Comparison of ENCODE assay signal across 19 cellular contexts in genomic region chr17:73317554-73318426, GRCh38. TPM values are rescaled to one million over a fixed set of nuclear protein-coding genes. Genes with fewer than 3 reads are reported as not detected.
DNase-seq lines count a peak whose midpoint lies in the region; ATAC-seq and TF ChIP-seq lines count a peak whose summit lies in the region.
"Had no signal": no experiment of that assay in that cellular context is flagged by ENCODE, and none has a peak within 500 bp of the region (broad histone marks: within the 10 kb centered on the region; RNA-seq: fewer than 3 reads in every experiment).

No MANE protein-coding gene starts in this region.

- CTCF ChIA-PET in PC-3 (lab: Charles Lee) = interaction anchor here (1.2 to 1.6 kb wide), 2 partner anchors 52 to 62 kb away, joined by 6 read pairs; no protein-coding TSS in a partner anchor

- no peak overlapping the region for H3K4me2 ChIP-seq in PC-3 (ENCODE audit: low read length)
- H3K4me2 ChIP-seq: GM23338 had no signal

- no peak for TF ChIP-seq EP300 in stomach (IDR thresholded peaks at IDR 0.05)

- ATAC-seq in Right ventricle myocardium superior (ENCODE audit: poor library complexity) = peak; percentile 74
- ATAC-seq in PC-3 = peak; percentile 70
- peak; percentile 16 for ATAC-seq in left lung
- ATAC-seq: activated CD8-positive, alpha-beta T cell treated with anti-CD3 and anti-CD28 coated beads for 36 hours; GM23338 had no signal

- DNase-seq in Right ventricle myocardium superior (no peak), right atrium auricular region (ENCODE audit: low spot score) (no peak), PC-3 (peak; percentile 31), left lung (no peak), epidermal melanocyte (ENCODE audit: insufficient read length, low spot score) (no peak), RKO (ENCODE audit: low spot score) (no peak), WERI-Rb-1 (no peak), stomach (no peak)
- DNase-seq: activated CD8-positive, alpha-beta T cell treated with anti-CD3 and anti-CD28 coated beads for 36 hours; activated gamma-delta T cell; brain microvascular endothelial cell; COR-L47; NCI-H1105; RPMI8226 had no signal

- POLR2A ChIA-PET in PC-3 (lab: Charles Lee; ENCODE audit: unreplicated experiment) = no interaction called here

- H2AFZ ChIP-seq in PC-3 (ENCODE audit: low read length) = no peak overlapping the region
- H2AFZ ChIP-seq: GM23338 had no signal

- TF ChIP-seq CTCF in right atrium auricular region (IDR thresholded peaks at IDR 0.05) (no peak), PC-3 (conservative IDR thresholded peaks at IDR 0.05; ENCODE audit: low read depth, low read length) (no peak), left lung (IDR thresholded peaks at IDR 0.05) (no peak), WERI-Rb-1 (IDR thresholded peaks at IDR 0.05; ENCODE audit: low read depth, low read length) (no peak), stomach (IDR thresholded peaks at IDR 0.05) (no peak)

- intact Hi-C loops in Right ventricle myocardium superior (cut with DNase I) = no loop called here
- intact Hi-C loops in PC-3 (cut with micrococcal nuclease) = loop anchor here (10.0 kb wide), 1 partner anchor 733 kb away; no protein-coding TSS in a partner anchor
- intact Hi-C loops in left lung (cut with DNase I) = no loop called here
- intact Hi-C loops in stomach (cut with DNase I; ENCODE audit: low total_unique reads) = no loop called here

- no peaks in the 10 kb centered on the region for H3F3A ChIP-seq in PC-3 (ENCODE audit: low read length, unreplicated experiment)

- H3K9ac ChIP-seq in PC-3 (ENCODE audit: low read length) = no peak overlapping the region

- no peak overlapping the region for H3K4me3 ChIP-seq in right atrium auricular region
- H3K4me3 ChIP-seq in PC-3 (ENCODE audit: low read length) = no peak overlapping the region
- no peak overlapping the region for H3K4me3 ChIP-seq in left lung
- no peak overlapping the region for H3K4me3 ChIP-seq in WERI-Rb-1 (ENCODE audit: low read depth, low read length)
- H3K4me3 ChIP-seq in stomach = no peak overlapping the region
- H3K4me3 ChIP-seq: GM23338 had no signal

- H3K27me3 ChIP-seq in right atrium auricular region (no peaks in the 10 kb centered on the region), PC-3 (ENCODE audit: low read length) (no peaks in the 10 kb centered on the region), left lung (no peaks in the 10 kb centered on the region), WERI-Rb-1 (ENCODE audit: insufficient read depth, low read depth, severe bottlenecking) (no peaks in the 10 kb centered on the region), stomach (no peaks in the 10 kb centered on the region)
- H3K27me3 ChIP-seq: brain microvascular endothelial cell, neutrophil had no signal

- BruUV-seq in PC-3 (replicated peaks; lab: Mats Ljungman, UMichigan) = no TSS peak

- peaks cover 0 to 15% of the 10 kb centered on the region in 2 donors for H3K4me1 ChIP-seq in right atrium auricular region
- peaks cover 6% of the 10 kb centered on the region for H3K4me1 ChIP-seq in PC-3 (ENCODE audit: insufficient read depth, low read length)
- H3K4me1 ChIP-seq in left lung = no peaks in the 10 kb centered on the region
- H3K4me1 ChIP-seq in stomach = peaks cover 0 to 16% (median 9%) of the 10 kb centered on the region in 4 donors

- H3K36me3 ChIP-seq in right atrium auricular region = no peaks in the 10 kb centered on the region
- H3K36me3 ChIP-seq in PC-3 (ENCODE audit: low read depth, low read length) = no peaks in the 10 kb centered on the region
- H3K36me3 ChIP-seq in left lung = no peaks in the 10 kb centered on the region
- no peaks in the 10 kb centered on the region for H3K36me3 ChIP-seq in WERI-Rb-1
- H3K36me3 ChIP-seq in stomach = no peaks in the 10 kb centered on the region
- H3K36me3 ChIP-seq: brain microvascular endothelial cell, neutrophil had no signal

- H3K9me3 ChIP-seq in right atrium auricular region = no peaks in the 10 kb centered on the region
- no peaks in the 10 kb centered on the region for H3K9me3 ChIP-seq in PC-3 (ENCODE audit: low read length)
- no peaks in the 10 kb centered on the region for H3K9me3 ChIP-seq in left lung
- H3K9me3 ChIP-seq in WERI-Rb-1 (ENCODE audit: severe bottlenecking) = no peaks in the 10 kb centered on the region
- H3K9me3 ChIP-seq in stomach = peaks cover 0 to 5% (median 0%) of the 10 kb centered on the region in 4 donors
- H3K9me3 ChIP-seq: neutrophil had no signal

- no peak overlapping the region for H3K27ac ChIP-seq in right atrium auricular region
- H3K27ac ChIP-seq in PC-3 (ENCODE audit: low read length) = no peak overlapping the region
- H3K27ac ChIP-seq in left lung = no peak overlapping the region
- H3K27ac ChIP-seq in WERI-Rb-1 = no peak overlapping the region
- H3K27ac ChIP-seq in stomach = peak overlapping the region in 1 of 5 donors; percentile 9
- H3K27ac ChIP-seq: brain microvascular endothelial cell, neutrophil had no signal

- TF ChIP-seq POLR2A in stomach (IDR thresholded peaks at IDR 0.05) = no peak

- 59 to 73% (median 70%) methylated on average over 7 of the region's 7 CpGs for WGBS in stomach, 5 donors

- H4K20me1 ChIP-seq in PC-3 (ENCODE audit: low read length) = no peaks in the 10 kb centered on the region

- H3K79me2 ChIP-seq in PC-3 (ENCODE audit: low read length) = no peaks in the 10 kb centered on the region

- no peaks in the 10 kb centered on the region for H3K9me2 ChIP-seq in PC-3 (replicated peaks; ENCODE audit: low read length)

RNA-seq across cellular contexts. Expression of gene CDC42EP4, which starts 6.0 kb away (rescaled TPM):
- total RNA-seq in Right ventricle myocardium superior = 53.0 TPM
- total RNA-seq in right atrium auricular region = 10 to 100 TPM; 35.4 to 56.0 TPM
- total RNA-seq in PC-3 (2014; rRNA removed) = 83.1 and 109 TPM in 2 replicates
- total RNA-seq in left lung = 10 to 100 TPM; 30.2 to 48.6 TPM
- 10 to 100 TPM; 44.6 to 93.3 (median 68.9) TPM for total RNA-seq in stomach
- 10 to 100 TPM; 23.2 to 38.3 (median 25.7) TPM for polyA plus RNA-seq in stomach

RNA-seq across cellular contexts. Expression of gene CPSF4L, which starts 56.1 kb away (rescaled TPM):
- total RNA-seq in Right ventricle myocardium superior (not detected), right atrium auricular region (not detected), PC-3 (2014; rRNA removed) (not detected in 2 replicates), left lung (not detected), stomach (not detected)
- not detected for polyA plus RNA-seq in stomach
- total RNA-seq: A172; activated CD8-positive, alpha-beta T cell treated with anti-CD3 and anti-CD28 coated beads for 36 hours; GM23338; T-helper 2 cell treated with Interferon-gamma antibody and Interleukin-4, amounts not matched to agents 100 ng/mL and 5 ng/mL, for 36 hours; temporal lobe had no signal
- polyA plus RNA-seq: GM23338 had no signal

Comparison
In these comparisons a context has a peak if more than half of its experiments do, and no peak if none do; other contexts are left out.
1. ATAC-seq: peak in every context shown above with its lines; median percentile 74 in Right ventricle myocardium superior; 70 in PC-3; 16 in left lung.